In genomic region chr2:229783108-229783721, GRCh38 we compare ENCODE assay signal across 14 cellular contexts.
A peak's percentile ranks its signal among the peaks of the same experiment; 100 is the strongest.
DNase-seq lines count a peak whose midpoint lies in the region; ATAC-seq and TF ChIP-seq lines count a peak whose summit lies in the region.
"Had no signal": no experiment of that assay in that cellular context is flagged by ENCODE, and none has a peak within 500 bp of the region (broad histone marks: within the 10 kb centered on the region; RNA-seq: fewer than 3 reads in every experiment).

No MANE protein-coding gene starts in this region.

- no peak overlapping the region for H3K4me2 ChIP-seq in hepatocyte
- H3K4me2 ChIP-seq: neural progenitor cell had no signal

- peaks cover 2% of the 10 kb centered on the region for H3K79me2 ChIP-seq in hepatocyte

- DNase-seq in cardiac muscle cell (ENCODE audit: low read depth in 1 of 2, low spot score in 1 of 2) (no peak), right atrium auricular region (ENCODE audit: low spot score) (no peak), left ventricle myocardium superior (no peak), hepatocyte (ENCODE audit: low spot score) (no peak), NCI-H1092 treated with DMSO at 0.1 percent for 48 hours (lab: John Stamatoyannopoulos, UW) (no peak)
- no peak for DNase-seq in NK-92 treated with Interleukin-12 subunit alpha and Interleukin-12 subunit beta, amount 100 ng/mL, for 24 hours (lab: John Stamatoyannopoulos, UW)
- DNase-seq: activated CD4-positive, CD25-positive, alpha-beta regulatory T cell; DMS53; head of caudate nucleus; small intestine had no signal

- H3K4me3 ChIP-seq in cardiac muscle cell (no peak overlapping the region), right atrium auricular region (no peak overlapping the region), hepatocyte (no peak overlapping the region)
- H3K4me3 ChIP-seq: neural progenitor cell, SK-N-MC had no signal

- H2AFZ ChIP-seq in hepatocyte, result no peak overlapping the region
- H2AFZ ChIP-seq: neural progenitor cell had no signal

- intact Hi-C loops in left ventricle myocardium superior (cut with micrococcal nuclease), result no loop called here

- H3K4me1 ChIP-seq in cardiac muscle cell (ENCODE audit: low read depth), result no peaks in the 10 kb centered on the region
- peaks cover 0 to 8% of the 10 kb centered on the region in 2 donors for H3K4me1 ChIP-seq in right atrium auricular region
- H3K4me1 ChIP-seq in hepatocyte (ENCODE audit: insufficient read depth), result no peaks in the 10 kb centered on the region

- H3K9me3 ChIP-seq in cardiac muscle cell (ENCODE audit: low read depth) (no peaks in the 10 kb centered on the region), right atrium auricular region (no peaks in the 10 kb centered on the region), hepatocyte (ENCODE audit: low read depth) (no peaks in the 10 kb centered on the region)

- 95% methylated on average over 5 of the region's 5 CpGs for WGBS in hepatocyte (ENCODE audit: low lambda C conversion rate, missing lambda C conversion rate)

- no peak for TF ChIP-seq CTCF in cardiac muscle cell (IDR thresholded peaks at IDR 0.05; ENCODE audit: low read depth, low read length)
- TF ChIP-seq CTCF in right atrium auricular region (IDR thresholded peaks at IDR 0.05), result no peak
- no peak for TF ChIP-seq CTCF in hepatocyte (IDR thresholded peaks at IDR 0.05; ENCODE audit: poor library complexity)

- ATAC-seq in GM21723 (IDR thresholded peaks at IDR 0.05; ENCODE audit: unreplicated experiment), result peak; percentile 60
- ATAC-seq in HG03342 (IDR thresholded peaks at IDR 0.05; ENCODE audit: unreplicated experiment), result peak; percentile 61
- no peak for ATAC-seq in left ventricle myocardium superior

- H3K36me3 ChIP-seq in cardiac muscle cell (peaks cover 22% of the 10 kb centered on the region), right atrium auricular region (peaks cover 50% of the 10 kb centered on the region), hepatocyte (replicated peaks; ENCODE audit: insufficient read depth, low read depth) (no peaks in the 10 kb centered on the region)

- H3K27ac ChIP-seq in cardiac muscle cell, result peak overlapping the region; percentile 38
- no peak overlapping the region for H3K27ac ChIP-seq in right atrium auricular region
- no peak overlapping the region for H3K27ac ChIP-seq in hepatocyte
- H3K27ac ChIP-seq: neural progenitor cell, SK-N-MC had no signal

- H4K20me1 ChIP-seq in hepatocyte (ENCODE audit: insufficient read depth, poor library complexity, severe bottlenecking), result peaks cover 5% of the 10 kb centered on the region

- H3K27me3 ChIP-seq in cardiac muscle cell (no peaks in the 10 kb centered on the region), right atrium auricular region (no peaks in the 10 kb centered on the region), hepatocyte (no peaks in the 10 kb centered on the region)
- H3K27me3 ChIP-seq: neural progenitor cell had no signal

- no peaks in the 10 kb centered on the region for H3K9me2 ChIP-seq in hepatocyte (replicated peaks; ENCODE audit: insufficient read depth)
